ENCODE assay signal across 2 cellular contexts in genomic region chr5:67360047-67360446, GRCh38.
TF ChIP-seq lines count a peak whose summit lies in the region.

No MANE protein-coding gene starts in this region.

TF ChIP-seq in SK-N-SH, 30 proteins besides CTCF, POLR2A, EP300 and RAD21:
- TF ChIP-seq MEF2A (IDR thresholded peaks at IDR 0.05; ENCODE audit: borderline replicate concordance, low read depth) (no peak), NRF1 (IDR thresholded peaks at IDR 0.05; ENCODE audit: low read depth, low read length) (no peak), REST (IDR thresholded peaks at IDR 0.05; ENCODE audit: low read depth, low read length) (no peak), SIN3A (IDR thresholded peaks at IDR 0.05; ENCODE audit: borderline replicate concordance, low read depth, low read length) (no peak), GABPA (IDR thresholded peaks at IDR 0.05; ENCODE audit: low read depth) (no peak), JUND (IDR thresholded peaks at IDR 0.05) (no peak), GATA2 (CRISPR knock-in tag; IDR thresholded peaks at IDR 0.05) (no peak), POLR2AphosphoS5 (IDR thresholded peaks at IDR 0.05; ENCODE audit: low read depth, low read length) (no peak), MAX (IDR thresholded peaks at IDR 0.05; ENCODE audit: low read depth) (no peak)
- TF ChIP-seq, protein P1, sequence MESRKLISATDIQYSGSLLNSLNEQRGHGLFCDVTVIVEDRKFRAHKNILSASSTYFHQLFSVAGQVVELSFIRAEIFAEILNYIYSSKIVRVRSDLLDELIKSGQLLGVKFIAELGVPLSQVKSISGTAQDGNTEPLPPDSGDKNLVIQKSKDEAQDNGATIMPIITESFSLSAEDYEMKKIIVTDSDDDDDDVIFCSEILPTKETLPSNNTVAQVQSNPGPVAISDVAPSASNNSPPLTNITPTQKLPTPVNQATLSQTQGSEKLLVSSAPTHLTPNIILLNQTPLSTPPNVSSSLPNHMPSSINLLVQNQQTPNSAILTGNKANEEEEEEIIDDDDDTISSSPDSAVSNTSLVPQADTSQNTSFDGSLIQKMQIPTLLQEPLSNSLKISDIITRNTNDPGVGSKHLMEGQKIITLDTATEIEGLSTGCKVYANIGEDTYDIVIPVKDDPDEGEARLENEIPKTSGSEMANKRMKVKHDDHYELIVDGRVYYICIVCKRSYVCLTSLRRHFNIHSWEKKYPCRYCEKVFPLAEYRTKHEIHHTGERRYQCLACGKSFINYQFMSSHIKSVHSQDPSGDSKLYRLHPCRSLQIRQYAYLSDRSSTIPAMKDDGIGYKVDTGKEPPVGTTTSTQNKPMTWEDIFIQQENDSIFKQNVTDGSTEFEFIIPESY (IDR thresholded peaks at IDR 0.05; ENCODE audit: borderline replicate concordance, low read depth) = no peak

TF ChIP-seq in SK-N-SH treated with all-trans-retinoic acid at 6 μM for 48 hours, 23 proteins besides CTCF, POLR2A, EP300 and RAD21:
- TF ChIP-seq GLIS3 (CRISPR knock-in tag; IDR thresholded peaks at IDR 0.05) (no peak), BACH2 (CRISPR knock-in tag; IDR thresholded peaks at IDR 0.05; ENCODE audit: borderline replicate concordance) (no peak), ZFP3 (CRISPR knock-in tag; IDR thresholded peaks at IDR 0.05) (no peak), ZNF565 (CRISPR knock-in tag; conservative IDR thresholded peaks at IDR 0.05; ENCODE audit: low read depth) (no peak), TOX (CRISPR knock-in tag; IDR thresholded peaks at IDR 0.05; ENCODE audit: borderline replicate concordance) (no peak), CSRNP3 (CRISPR knock-in tag; IDR thresholded peaks at IDR 0.05) (no peak), ZFP30 (CRISPR knock-in tag; IDR thresholded peaks at IDR 0.05) (no peak), CREB5 (CRISPR knock-in tag; IDR thresholded peaks at IDR 0.05; ENCODE audit: low read depth) (no peak), ZC3H10 (CRISPR knock-in tag; IDR thresholded peaks at IDR 0.05) (no peak), ZNF8 (CRISPR knock-in tag; IDR thresholded peaks at IDR 0.05) (no peak)
- TF ChIP-seq, protein P2, sequence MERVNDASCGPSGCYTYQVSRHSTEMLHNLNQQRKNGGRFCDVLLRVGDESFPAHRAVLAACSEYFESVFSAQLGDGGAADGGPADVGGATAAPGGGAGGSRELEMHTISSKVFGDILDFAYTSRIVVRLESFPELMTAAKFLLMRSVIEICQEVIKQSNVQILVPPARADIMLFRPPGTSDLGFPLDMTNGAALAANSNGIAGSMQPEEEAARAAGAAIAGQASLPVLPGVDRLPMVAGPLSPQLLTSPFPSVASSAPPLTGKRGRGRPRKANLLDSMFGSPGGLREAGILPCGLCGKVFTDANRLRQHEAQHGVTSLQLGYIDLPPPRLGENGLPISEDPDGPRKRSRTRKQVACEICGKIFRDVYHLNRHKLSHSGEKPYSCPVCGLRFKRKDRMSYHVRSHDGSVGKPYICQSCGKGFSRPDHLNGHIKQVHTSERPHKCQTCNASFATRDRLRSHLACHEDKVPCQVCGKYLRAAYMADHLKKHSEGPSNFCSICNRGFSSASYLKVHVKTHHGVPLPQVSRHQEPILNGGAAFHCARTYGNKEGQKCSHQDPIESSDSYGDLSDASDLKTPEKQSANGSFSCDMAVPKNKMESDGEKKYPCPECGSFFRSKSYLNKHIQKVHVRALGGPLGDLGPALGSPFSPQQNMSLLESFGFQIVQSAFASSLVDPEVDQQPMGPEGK (CRISPR knock-in tag; IDR thresholded peaks at IDR 0.05; ENCODE audit: borderline replicate concordance) = no peak
- TF ChIP-seq, protein P3, sequence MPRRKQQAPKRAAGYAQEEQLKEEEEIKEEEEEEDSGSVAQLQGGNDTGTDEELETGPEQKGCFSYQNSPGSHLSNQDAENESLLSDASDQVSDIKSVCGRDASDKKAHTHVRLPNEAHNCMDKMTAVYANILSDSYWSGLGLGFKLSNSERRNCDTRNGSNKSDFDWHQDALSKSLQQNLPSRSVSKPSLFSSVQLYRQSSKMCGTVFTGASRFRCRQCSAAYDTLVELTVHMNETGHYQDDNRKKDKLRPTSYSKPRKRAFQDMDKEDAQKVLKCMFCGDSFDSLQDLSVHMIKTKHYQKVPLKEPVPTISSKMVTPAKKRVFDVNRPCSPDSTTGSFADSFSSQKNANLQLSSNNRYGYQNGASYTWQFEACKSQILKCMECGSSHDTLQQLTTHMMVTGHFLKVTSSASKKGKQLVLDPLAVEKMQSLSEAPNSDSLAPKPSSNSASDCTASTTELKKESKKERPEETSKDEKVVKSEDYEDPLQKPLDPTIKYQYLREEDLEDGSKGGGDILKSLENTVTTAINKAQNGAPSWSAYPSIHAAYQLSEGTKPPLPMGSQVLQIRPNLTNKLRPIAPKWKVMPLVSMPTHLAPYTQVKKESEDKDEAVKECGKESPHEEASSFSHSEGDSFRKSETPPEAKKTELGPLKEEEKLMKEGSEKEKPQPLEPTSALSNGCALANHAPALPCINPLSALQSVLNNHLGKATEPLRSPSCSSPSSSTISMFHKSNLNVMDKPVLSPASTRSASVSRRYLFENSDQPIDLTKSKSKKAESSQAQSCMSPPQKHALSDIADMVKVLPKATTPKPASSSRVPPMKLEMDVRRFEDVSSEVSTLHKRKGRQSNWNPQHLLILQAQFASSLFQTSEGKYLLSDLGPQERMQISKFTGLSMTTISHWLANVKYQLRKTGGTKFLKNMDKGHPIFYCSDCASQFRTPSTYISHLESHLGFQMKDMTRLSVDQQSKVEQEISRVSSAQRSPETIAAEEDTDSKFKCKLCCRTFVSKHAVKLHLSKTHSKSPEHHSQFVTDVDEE (CRISPR knock-in tag; IDR thresholded peaks at IDR 0.05) = no peak
